10 cellular contexts compared by ENCODE assay signal in the genomic region with DNA sequence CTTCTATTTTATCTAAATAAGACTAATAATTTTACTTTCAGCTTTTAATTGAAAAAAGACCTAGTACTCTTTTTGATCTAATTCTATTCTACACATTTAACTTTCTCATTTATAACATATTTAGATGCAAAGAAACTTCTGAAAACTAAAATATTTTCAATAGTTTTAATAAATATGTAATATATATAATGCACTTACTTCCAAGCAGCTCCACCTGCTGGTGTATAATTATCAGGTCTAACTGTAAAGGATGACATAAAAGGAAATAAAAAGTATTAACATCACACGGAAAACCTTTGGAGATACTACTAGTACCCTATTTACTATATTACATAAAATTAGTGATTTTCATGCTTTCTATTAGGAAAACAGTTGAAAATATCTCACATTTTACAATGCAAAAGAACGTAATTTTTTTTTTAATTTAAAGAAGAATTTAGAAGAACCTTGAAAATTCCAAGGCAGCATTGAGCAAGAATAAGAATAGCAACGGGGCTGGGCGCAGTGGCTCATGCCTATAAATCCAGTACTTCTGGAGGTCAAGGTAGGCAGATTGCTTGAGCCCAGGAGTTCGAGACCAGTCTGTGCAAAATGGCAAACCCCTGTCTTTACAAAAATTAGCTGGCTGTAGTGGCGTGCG. TPM values are rescaled to one million over a fixed set of nuclear protein-coding genes. Genes with fewer than 3 reads are reported as not detected.
DNase-seq lines count a peak whose midpoint lies in the region; ATAC-seq, FAIRE-seq and TF ChIP-seq lines count a peak whose summit lies in the region.
"Had no signal": no experiment of that assay in that cellular context is flagged by ENCODE, and none has a peak within 500 bp of the region (broad histone marks: within the 10 kb centered on the region; RNA-seq: fewer than 3 reads in every experiment).

No MANE protein-coding gene starts in this region.

- no peak for ATAC-seq in CD8-positive, alpha-beta T cell
- peak in 1 of 4 donors; percentile 34 for ATAC-seq in right lobe of liver
- no peak for ATAC-seq in HG02938 (IDR thresholded peaks at IDR 0.05; ENCODE audit: unreplicated experiment)
- no peak for ATAC-seq in HG03457 (IDR thresholded peaks at IDR 0.05; ENCODE audit: unreplicated experiment)
- no peak for ATAC-seq in HG02623 (IDR thresholded peaks at IDR 0.05; ENCODE audit: unreplicated experiment)

- TF ChIP-seq POLR2A in right lobe of liver (IDR thresholded peaks at IDR 0.05) = no peak

- peaks cover 3% of the 10 kb centered on the region for H3K27me3 Mint-ChIP-seq in CD8-positive, alpha-beta T cell (ENCODE audit: low read depth)
- H3K27me3 Mint-ChIP-seq in HFFc6 (ENCODE audit: insufficient read depth) (no peaks in the 10 kb centered on the region), astrocyte (ENCODE audit: low read depth, unreplicated experiment) (no peaks in the 10 kb centered on the region)

- 44% methylated on average over 5 of the region's 7 CpGs for WGBS in right lobe of liver (ENCODE audit: insufficient coverage, low coverage, low lambda C conversion rate, missing lambda C conversion rate)

- TF ChIP-seq CTCF in CD8-positive, alpha-beta T cell (IDR thresholded peaks at IDR 0.05) = peak; percentile 23
- TF ChIP-seq CTCF in HFFc6 (IDR thresholded peaks at IDR 0.05) (peak; percentile 81), astrocyte (IDR thresholded peaks at IDR 0.05; ENCODE audit: insufficient read depth, low read depth, low read length) (peak; percentile 23), right lobe of liver (IDR thresholded peaks at IDR 0.05) (peak in 3 of 4 donors; percentile 44 to 51 (median 51))

- no peak overlapping the region for H3K4me3 ChIP-seq in CD8-positive, alpha-beta T cell (ENCODE audit: low read depth, low read length)
- H3K4me3 ChIP-seq in astrocyte (ENCODE audit: insufficient read depth, low read depth, low read length) = no peak overlapping the region
- no peak overlapping the region for H3K4me3 ChIP-seq in right lobe of liver

- no peaks in the 10 kb centered on the region for H3K27me3 ChIP-seq in CD8-positive, alpha-beta T cell (ENCODE audit: insufficient read depth, low read length)
- H3K27me3 ChIP-seq in astrocyte (ENCODE audit: insufficient read depth, low read length) = no peaks in the 10 kb centered on the region
- H3K27me3 ChIP-seq in right lobe of liver = no peaks in the 10 kb centered on the region

- no peaks in the 10 kb centered on the region for H3K36me3 ChIP-seq in CD8-positive, alpha-beta T cell (ENCODE audit: insufficient read depth, low read length)
- H3K36me3 ChIP-seq in astrocyte (ENCODE audit: insufficient read depth, low read length) (no peaks in the 10 kb centered on the region), right lobe of liver (no peaks in the 10 kb centered on the region)

- no peaks in the 10 kb centered on the region for H3K36me3 Mint-ChIP-seq in CD8-positive, alpha-beta T cell
- H3K36me3 Mint-ChIP-seq in HFFc6 (ENCODE audit: low read depth) = no peaks in the 10 kb centered on the region
- H3K36me3 Mint-ChIP-seq in astrocyte (ENCODE audit: low read depth, unreplicated experiment) = no peaks in the 10 kb centered on the region

- no peak for DNase-seq in CD8-positive, alpha-beta T cell
- DNase-seq in HFFc6 = peak; percentile 9
- no peak for DNase-seq in astrocyte (ENCODE audit: low read depth)
- no peak for DNase-seq in right lobe of liver
- DNase-seq in superior temporal gyrus (ENCODE audit: extremely low spot score) = no peak

- no peaks in the 10 kb centered on the region for H3K4me1 ChIP-seq in CD8-positive, alpha-beta T cell (ENCODE audit: insufficient read depth, low read length)
- H3K4me1 ChIP-seq in astrocyte (ENCODE audit: insufficient read depth, low read length) (no peaks in the 10 kb centered on the region), right lobe of liver (no peaks in the 10 kb centered on the region)

- no peak overlapping the region for H2AFZ ChIP-seq in astrocyte (ENCODE audit: low read depth, low read length)

- no peaks in the 10 kb centered on the region for H3K9me3 Mint-ChIP-seq in CD8-positive, alpha-beta T cell
- H3K9me3 Mint-ChIP-seq in HFFc6 = no peaks in the 10 kb centered on the region
- H3K9me3 Mint-ChIP-seq in astrocyte (ENCODE audit: unreplicated experiment) = no peaks in the 10 kb centered on the region

- no peaks in the 10 kb centered on the region for H3K79me2 ChIP-seq in astrocyte (ENCODE audit: insufficient read depth, low read length)

- CTCF ChIA-PET in CD8-positive, alpha-beta T cell (lab: Charles Lee) = interaction anchor here (1.0 kb wide), 1 partner anchor 404 kb away, joined by 3 read pairs; no protein-coding TSS in a partner anchor

- no peaks in the 10 kb centered on the region for H4K20me1 ChIP-seq in astrocyte (ENCODE audit: insufficient read depth, low read length)

- H3K4me1 Mint-ChIP-seq in CD8-positive, alpha-beta T cell (ENCODE audit: low read depth) = no peaks in the 10 kb centered on the region
- H3K4me1 Mint-ChIP-seq in HFFc6 (ENCODE audit: low read depth) = peaks cover 8% of the 10 kb centered on the region
- peaks cover 5% of the 10 kb centered on the region for H3K4me1 Mint-ChIP-seq in astrocyte (ENCODE audit: low read depth, unreplicated experiment)

- H3K4me3 Mint-ChIP-seq in CD8-positive, alpha-beta T cell = no peak overlapping the region
- H3K4me3 Mint-ChIP-seq in HFFc6 (no peak overlapping the region), astrocyte (ENCODE audit: unreplicated experiment) (no peak overlapping the region)

- no peak overlapping the region for H3K4me2 ChIP-seq in astrocyte (ENCODE audit: low read length)

- FAIRE-seq in astrocyte (lab: Jason Lieb, UNC) = no peak

- intact Hi-C loops in CD8-positive, alpha-beta T cell (cut with DNase I, micrococcal nuclease) = loop anchor here (5.0 kb wide), 2 partner anchors 523 to 528 kb away; no protein-coding TSS in a partner anchor
- intact Hi-C loops in right lobe of liver (cut with DNase I) = no loop called here

- POLR2A ChIA-PET in CD8-positive, alpha-beta T cell (lab: Charles Lee) = no interaction called here

- no peak overlapping the region for H3K27ac ChIP-seq in CD8-positive, alpha-beta T cell (ENCODE audit: low read depth, low read length)
- H3K27ac ChIP-seq in astrocyte (ENCODE audit: low read depth, low read length) (no peak overlapping the region), right lobe of liver (no peak overlapping the region)

- no peaks in the 10 kb centered on the region for H3K9me3 ChIP-seq in CD8-positive, alpha-beta T cell (ENCODE audit: low read length)
- H3K9me3 ChIP-seq in astrocyte (ENCODE audit: insufficient read depth, low read depth, low read length) (no peaks in the 10 kb centered on the region), right lobe of liver (no peaks in the 10 kb centered on the region)

- no peak overlapping the region for H3K27ac Mint-ChIP-seq in CD8-positive, alpha-beta T cell
- H3K27ac Mint-ChIP-seq in HFFc6 (no peak overlapping the region), astrocyte (ENCODE audit: unreplicated experiment) (no peak overlapping the region)

- H3K9ac ChIP-seq in astrocyte (ENCODE audit: low read length) = no peak overlapping the region

RNA-seq across cellular contexts. Expression of gene PLSCR5, which starts 10.2 kb away (rescaled TPM):
- total RNA-seq in CD8-positive, alpha-beta T cell = not detected
- not detected for total RNA-seq in HFFc6 (2021; fragmentation: NEBNext Ultra II Directional; extraction: Animal tissue kit (Norgen Biotek cat#: 25700))
- total RNA-seq in astrocyte (not detected in 2 replicates), right lobe of liver (not detected)
- total RNA-seq: pulmonary artery endothelial cell, subcutaneous adipose tissue had no signal

RNA-seq across cellular contexts. Expression of gene PLSCR1, which starts 50.6 kb away (rescaled TPM):
- 1 to 10 TPM; 7.3 to 7.5 TPM for total RNA-seq in CD8-positive, alpha-beta T cell
- 10 to 100 TPM; 10.5 to 18.7 (median 15.5) TPM for total RNA-seq in HFFc6 (2021; fragmentation: NEBNext Ultra II Directional; extraction: Animal tissue kit (Norgen Biotek cat#: 25700))
- 178 and 217 TPM in 2 replicates for total RNA-seq in astrocyte
- 10 to 100 TPM; 15.1 to 83.8 (median 44.9) TPM for total RNA-seq in right lobe of liver

Comparison
In these comparisons a context has a peak if more than half of its experiments do, and no peak if none do; other contexts are left out.
1. CTCF ChIP-seq: peak in every context shown above with its lines; median percentile 81 in HFFc6; 51 in right lobe of liver; 23 in CD8-positive, alpha-beta T cell; 23 in astrocyte.
2. intact Hi-C loops: an anchor here in CD8-positive, alpha-beta T cell (5.0 kb wide); none called in right lobe of liver.